ENCODE assay signal across 13 cellular contexts in the genomic region with DNA sequence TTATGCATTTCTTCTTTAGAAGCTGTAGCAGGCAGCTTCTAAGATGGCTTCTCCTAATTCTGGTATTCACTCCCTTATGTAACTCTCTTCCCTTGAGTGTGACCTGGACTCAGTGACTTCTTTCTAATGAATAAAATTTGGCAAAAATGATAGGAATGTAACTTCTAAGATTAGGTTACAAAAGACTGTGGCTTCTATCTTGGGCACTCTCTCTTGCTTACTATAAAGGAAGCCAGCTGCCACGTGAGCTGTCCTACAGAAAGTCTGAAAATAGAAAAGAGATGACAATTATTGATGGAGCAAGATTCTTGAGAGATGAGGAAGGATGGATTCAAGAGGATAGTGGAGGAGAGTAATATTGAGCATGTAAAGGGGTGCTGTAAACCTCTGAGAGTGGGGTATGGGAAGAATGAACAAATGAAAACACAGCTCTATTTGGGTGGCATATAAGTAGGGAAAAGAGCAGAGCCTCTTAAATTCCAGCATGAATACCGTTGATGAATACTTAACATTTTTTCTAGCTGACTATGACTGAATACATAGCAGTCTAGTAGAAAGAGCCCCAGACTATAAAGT. TPM values are rescaled to one million over a fixed set of nuclear protein-coding genes. Genes with fewer than 3 reads are reported as not detected.
DNase-seq lines count a peak whose midpoint lies in the region; ATAC-seq and TF ChIP-seq lines count a peak whose summit lies in the region.
"Had no signal": no experiment of that assay in that cellular context is flagged by ENCODE, and none has a peak within 500 bp of the region (broad histone marks: within the 10 kb centered on the region; RNA-seq: fewer than 3 reads in every experiment).

No MANE protein-coding gene starts in this region.

- no peak for TF ChIP-seq CTCF in WTC11 (IDR thresholded peaks at IDR 0.05)
- no peak for TF ChIP-seq CTCF in left ventricle myocardium inferior (IDR thresholded peaks at IDR 0.05; ENCODE audit: borderline replicate concordance)
- no peak for TF ChIP-seq CTCF in tibial artery (IDR thresholded peaks at IDR 0.05)
- no peak for TF ChIP-seq CTCF in OCI-LY7 (conservative IDR thresholded peaks at IDR 0.05; ENCODE audit: low read length)

- H3K9me3 ChIP-seq in left ventricle myocardium inferior (replicated peaks) (no peaks in the 10 kb centered on the region), tibial artery (no peaks in the 10 kb centered on the region), OCI-LY7 (ENCODE audit: low read length) (no peaks in the 10 kb centered on the region)

- no peak overlapping the region for H3K4me2 ChIP-seq in OCI-LY7 (ENCODE audit: low read length)

- peaks cover 8% of the 10 kb centered on the region for H3K9me3 Mint-ChIP-seq in WTC11
- no peaks in the 10 kb centered on the region for H3K9me3 Mint-ChIP-seq in activated CD4-positive, alpha-beta T cell treated with anti-CD3 and anti-CD28 coated beads, Interleukin-2, amount 10 ng/mL, durations not matched to agents 7 days and 5 days

- CTCF ChIA-PET in WTC11 (lab: Charles Lee), result interaction anchor here (1.2 to 2.1 kb wide), 2 partner anchors 19 to 607 kb away, joined by 4 to 6 read pairs; no protein-coding TSS in a partner anchor
- CTCF ChIA-PET in OCI-LY7 (lab: Charles Lee; ENCODE audit: unreplicated experiment), result no interaction called here
- CTCF ChIA-PET in activated CD4-positive, alpha-beta T cell treated with anti-CD3 and anti-CD28 coated beads, Interleukin-2, amount 10 ng/mL, durations not matched to agents 7 days and 5 days (lab: Charles Lee), result interaction anchor here (2.6 kb wide), 1 partner anchor 9 kb away, joined by 7 read pairs; no protein-coding TSS in a partner anchor

- H3K4me1 ChIP-seq in left ventricle myocardium inferior (peaks cover 58% of the 10 kb centered on the region), tibial artery (peaks cover 0 to 42% (median 18%) of the 10 kb centered on the region in 4 donors), OCI-LY7 (ENCODE audit: insufficient read depth, low read length, poor library complexity, severe bottlenecking) (peaks cover 8% of the 10 kb centered on the region)

- peaks cover 29% of the 10 kb centered on the region for H3K36me3 Mint-ChIP-seq in WTC11
- peaks cover 33% of the 10 kb centered on the region for H3K36me3 Mint-ChIP-seq in activated CD4-positive, alpha-beta T cell treated with anti-CD3 and anti-CD28 coated beads, Interleukin-2, amount 10 ng/mL, durations not matched to agents 7 days and 5 days (ENCODE audit: low read depth)

- H3K27ac ChIP-seq in left ventricle myocardium inferior (replicated peaks) (peak overlapping the region; percentile 55), tibial artery (peak overlapping the region; percentile 46 to 53), OCI-LY7 (ENCODE audit: low read depth, low read length, poor library complexity, severe bottlenecking) (no peak overlapping the region)

- H3K9me2 ChIP-seq in OCI-LY7 (ENCODE audit: insufficient read depth, low read length), result no peaks in the 10 kb centered on the region

- peaks cover 28% of the 10 kb centered on the region for H3K4me1 Mint-ChIP-seq in WTC11
- peaks cover 26% of the 10 kb centered on the region for H3K4me1 Mint-ChIP-seq in activated CD4-positive, alpha-beta T cell treated with anti-CD3 and anti-CD28 coated beads, Interleukin-2, amount 10 ng/mL, durations not matched to agents 7 days and 5 days

- no peaks in the 10 kb centered on the region for H3K27me3 ChIP-seq in left ventricle myocardium inferior (ENCODE audit: low read depth)
- no peaks in the 10 kb centered on the region for H3K27me3 ChIP-seq in tibial artery

- no peaks in the 10 kb centered on the region for H3K27me3 Mint-ChIP-seq in WTC11 (ENCODE audit: low read depth)
- no peaks in the 10 kb centered on the region for H3K27me3 Mint-ChIP-seq in activated CD4-positive, alpha-beta T cell treated with anti-CD3 and anti-CD28 coated beads, Interleukin-2, amount 10 ng/mL, durations not matched to agents 7 days and 5 days

- POLR2A ChIA-PET in WTC11 (lab: Charles Lee) (interaction anchor here (0.6 kb wide), 1 partner anchor 967 kb away, joined by 6 read pairs; no protein-coding TSS in a partner anchor), OCI-LY7 (lab: Charles Lee) (interaction anchor here (1.2 kb wide), 1 partner anchor 12 kb away, joined by 6 read pairs; no protein-coding TSS in a partner anchor)
- POLR2A ChIA-PET in activated CD4-positive, alpha-beta T cell treated with anti-CD3 and anti-CD28 coated beads, Interleukin-2, amount 10 ng/mL, durations not matched to agents 7 days and 5 days (lab: Charles Lee), result no interaction called here

- peak overlapping the region; percentile 40 for H3K27ac Mint-ChIP-seq in WTC11
- no peak overlapping the region for H3K27ac Mint-ChIP-seq in activated CD4-positive, alpha-beta T cell treated with anti-CD3 and anti-CD28 coated beads, Interleukin-2, amount 10 ng/mL, durations not matched to agents 7 days and 5 days

- ATAC-seq in WTC11, result peak; percentile 29; the same call in 1 of the 2 replicates
- ATAC-seq in GM19328 (IDR thresholded peaks at IDR 0.05; ENCODE audit: unreplicated experiment), result no peak

- DNase-seq in HCEC 1CT, result peak; percentile 94
- DNase-seq in WTC11 (ENCODE audit: low spot score), result no peak
- no peak for DNase-seq in left ventricle myocardium inferior
- no peak for DNase-seq in tibial artery
- DNase-seq in OCI-LY7 (ENCODE audit: low spot score), result no peak
- no peak for DNase-seq in activated CD4-positive, alpha-beta T cell treated with anti-CD3 and anti-CD28 coated beads, Interleukin-2, amount 10 ng/mL, durations not matched to agents 7 days and 5 days
- DNase-seq in T-helper 2 cell, result no peak
- DNase-seq: activated CD4-positive, alpha-beta T cell treated with anti-CD3 and anti-CD28 coated beads, Interleukin-2, amount 50 U/mL, for 1 hour; amniotic stem cell; hippocampal formation; NCI-H1092; nucleus accumbens had no signal

- H3K36me3 ChIP-seq in left ventricle myocardium inferior (peaks cover 28% of the 10 kb centered on the region), tibial artery (peaks cover 0 to 7% (median 6%) of the 10 kb centered on the region in 3 donors), OCI-LY7 (ENCODE audit: insufficient read depth, low read length) (peaks cover 38% of the 10 kb centered on the region)

- no peak overlapping the region for H2AFZ ChIP-seq in OCI-LY7 (ENCODE audit: low read length)

- intact Hi-C loops in left ventricle myocardium inferior (cut with micrococcal nuclease), result no loop called here
- intact Hi-C loops in tibial artery (cut with DNase I; ENCODE audit: low total_unique reads), result no loop called here
- intact Hi-C loops in OCI-LY7 (cut with micrococcal nuclease; ENCODE audit: unreplicated experiment), result loop anchor here (10.0 kb wide), 3 partner anchors 988 to 1258 kb away; a partner anchor contains a TSS

- peaks cover 12% of the 10 kb centered on the region; the same call in 1 of the 2 replicates for H3K79me2 ChIP-seq in OCI-LY7 (ENCODE audit: insufficient read depth, low read depth, low read length)

- no peak overlapping the region for H3K4me3 Mint-ChIP-seq in WTC11
- no peak overlapping the region for H3K4me3 Mint-ChIP-seq in activated CD4-positive, alpha-beta T cell treated with anti-CD3 and anti-CD28 coated beads, Interleukin-2, amount 10 ng/mL, durations not matched to agents 7 days and 5 days

- BruUV-seq in OCI-LY7 (replicated peaks; lab: Mats Ljungman, UMichigan), result no TSS peak

- H3K4me3 ChIP-seq in left ventricle myocardium inferior (no peak overlapping the region), tibial artery (no peak overlapping the region), OCI-LY7 (ENCODE audit: low read depth, low read length, poor library complexity, severe bottlenecking) (no peak overlapping the region)

- H4K20me1 ChIP-seq in OCI-LY7 (ENCODE audit: insufficient read depth, low read length), result no peaks in the 10 kb centered on the region

TF ChIP-seq in WTC11, 78 proteins besides CTCF, POLR2A, EP300 and RAD21 (continues in another document):
- TF ChIP-seq NR3C1 (CRISPR knock-in tag; conservative IDR thresholded peaks at IDR 0.05; ENCODE audit: low read depth), result no peak
- TF ChIP-seq, protein P1, sequence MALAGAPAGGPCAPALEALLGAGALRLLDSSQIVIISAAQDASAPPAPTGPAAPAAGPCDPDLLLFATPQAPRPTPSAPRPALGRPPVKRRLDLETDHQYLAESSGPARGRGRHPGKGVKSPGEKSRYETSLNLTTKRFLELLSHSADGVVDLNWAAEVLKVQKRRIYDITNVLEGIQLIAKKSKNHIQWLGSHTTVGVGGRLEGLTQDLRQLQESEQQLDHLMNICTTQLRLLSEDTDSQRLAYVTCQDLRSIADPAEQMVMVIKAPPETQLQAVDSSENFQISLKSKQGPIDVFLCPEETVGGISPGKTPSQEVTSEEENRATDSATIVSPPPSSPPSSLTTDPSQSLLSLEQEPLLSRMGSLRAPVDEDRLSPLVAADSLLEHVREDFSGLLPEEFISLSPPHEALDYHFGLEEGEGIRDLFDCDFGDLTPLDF (CRISPR knock-in tag; IDR thresholded peaks at IDR 0.05), result no peak

RNA-seq across cellular contexts. Expression of a gene that starts 5.5 kb away (rescaled TPM):
- 22.1 to 24.6 TPM (median 23.8 TPM) in 3 replicates for total RNA-seq in WTC11 (2021)
- 29.4 TPM for total RNA-seq in left ventricle myocardium inferior
- total RNA-seq in OCI-LY7 (2014; rRNA removed; shearing (Covaris generic)), result 39.8 and 42.5 TPM in 2 replicates
- total RNA-seq in OCI-LY7 (2022), result 45.1 and 45.6 TPM in 2 replicates
- 10 to 100 TPM; 44.1 to 48.9 TPM for total RNA-seq in activated CD4-positive, alpha-beta T cell treated with anti-CD3 and anti-CD28 coated beads, Interleukin-2, amount 10 ng/mL, durations not matched to agents 7 days and 5 days

RNA-seq across cellular contexts. Expression of a gene that starts 19.5 kb away (rescaled TPM):
- 1.5 to 2.1 TPM (median 1.5 TPM) in 3 replicates for total RNA-seq in WTC11 (2021)
- total RNA-seq in left ventricle myocardium inferior, result 4.3 TPM
- 0.03 TPM in 1 of 2 replicates, not detected in the other for total RNA-seq in OCI-LY7 (2014; rRNA removed; shearing (Covaris generic))
- 0.10 TPM in 1 of 2 replicates, not detected in the other for total RNA-seq in OCI-LY7 (2022)
- under 1 TPM; 0.35 to 0.37 TPM for total RNA-seq in activated CD4-positive, alpha-beta T cell treated with anti-CD3 and anti-CD28 coated beads, Interleukin-2, amount 10 ng/mL, durations not matched to agents 7 days and 5 days
